ENCODE assay signal across 12 cellular contexts in the genomic region with DNA sequence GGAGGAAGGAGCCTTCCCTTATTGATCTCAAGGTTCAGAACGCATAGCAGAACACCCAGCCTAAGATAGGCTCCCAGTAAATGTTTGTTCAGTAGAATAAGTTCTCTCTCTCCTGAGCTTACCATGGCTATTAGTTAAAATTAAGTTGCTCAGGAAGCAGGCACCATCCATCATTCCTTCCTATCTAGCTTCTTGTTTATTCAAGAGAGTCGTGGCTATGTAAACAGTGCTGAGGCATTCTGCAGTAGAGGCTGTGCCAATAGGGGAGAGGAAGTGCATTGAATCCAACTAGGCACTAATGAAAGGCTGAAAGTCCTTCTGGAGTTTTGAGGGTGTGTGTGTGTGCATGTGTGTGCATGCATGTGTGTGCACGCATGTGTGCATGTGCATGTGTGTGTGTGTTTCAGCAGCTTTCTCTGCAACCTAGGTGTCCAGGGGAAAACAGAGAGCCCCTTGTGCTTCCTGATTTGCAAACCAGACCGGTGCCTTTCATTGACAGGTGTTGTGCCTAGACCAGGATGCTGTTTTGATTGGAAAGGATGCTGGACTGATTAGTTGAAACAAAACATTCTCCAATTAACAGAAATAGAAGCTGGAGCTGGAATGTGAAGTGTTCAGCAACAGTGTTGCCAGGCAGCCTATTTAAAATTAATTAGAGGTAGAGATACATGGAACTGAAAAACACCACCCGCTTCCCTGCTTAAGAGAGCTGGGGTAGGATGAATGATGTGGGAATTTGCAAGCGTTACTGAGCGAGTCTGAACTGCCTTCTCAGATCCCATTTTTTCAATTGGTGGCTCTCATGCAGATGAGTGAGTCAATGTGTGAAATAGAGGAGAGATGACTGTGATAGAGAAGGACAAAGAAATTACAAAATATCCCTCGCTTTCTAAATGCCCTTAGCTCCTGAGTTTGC.
DNase-seq lines count a peak whose midpoint lies in the region; TF ChIP-seq lines count a peak whose summit lies in the region.
"Had no signal": no experiment of that assay in that cellular context is flagged by ENCODE, and none has a peak within 500 bp of the region (broad histone marks: within the 10 kb centered on the region; RNA-seq: fewer than 3 reads in every experiment).

No MANE protein-coding gene starts in this region.

- H4K20me1 ChIP-seq in fibroblast of lung (ENCODE audit: control insufficient read depth, extremely low read depth, insufficient read depth, low read length): no peaks in the 10 kb centered on the region

- no peak overlapping the region for H3K4me3 ChIP-seq in fibroblast of lung (replicated peaks in 1 of 4; ENCODE audit: control extremely low read depth in 1 of 4, insufficient read depth in 1 of 4, low read depth in 3 of 4, low read length in 4 of 4)

- peak overlapping the region; percentile 61 for H3K4me3 Mint-ChIP-seq in nephron progenitor cell
- H3K4me3 Mint-ChIP-seq in type B pancreatic cell: no peak overlapping the region

- no peak for TF ChIP-seq CTCF in fibroblast of lung (conservative IDR thresholded peaks at IDR 0.05 in 1 of 2, IDR thresholded peaks at IDR 0.05 in 1 of 2; ENCODE audit: low read depth in 1 of 2, low read length in 2 of 2)
- no peak for TF ChIP-seq CTCF in nephron progenitor cell (IDR thresholded peaks at IDR 0.05)
- no peak for TF ChIP-seq CTCF in type B pancreatic cell (conservative IDR thresholded peaks at IDR 0.05)

- H2AFZ ChIP-seq in fibroblast of lung (ENCODE audit: low read length): no peak overlapping the region

- no peak overlapping the region for H3K9ac ChIP-seq in fibroblast of lung (ENCODE audit: insufficient read depth, low read length)

- H3K27ac Mint-ChIP-seq in nephron progenitor cell (peak overlapping the region; percentile 20), type B pancreatic cell (no peak overlapping the region)

- peak; percentile 24 for DNase-seq in EH (ENCODE audit: low read depth)
- peak; percentile 39 for DNase-seq in NCI-H510A (lab: John Stamatoyannopoulos, UW)
- DNase-seq in fibroblast of lung (ENCODE audit: low read depth in 2 of 2): peak; percentile 80 to 89
- no peak for DNase-seq in nephron progenitor cell
- no peak for DNase-seq in activated gamma-delta T cell (lab: John Stamatoyannopoulos, UW)
- DNase-seq in AG08395 (ENCODE audit: low spot score): no peak
- DNase-seq in KG1 (lab: John Stamatoyannopoulos, UW): no peak
- no peak for DNase-seq in type B pancreatic cell (ENCODE audit: extremely low spot score, unreplicated experiment)
- DNase-seq: activated CD4-positive, alpha-beta T cell treated with anti-CD3 and anti-CD28 coated beads for 4 hours; activated naive CD4-positive, alpha-beta T cell; C1 segment of cervical spinal cord; NK-92 treated with Interleukin-12 subunit alpha and Interleukin-12 subunit beta, amount 100 ng/mL, for 24 hours had no signal

- no peaks in the 10 kb centered on the region for H3K27me3 ChIP-seq in fibroblast of lung (ENCODE audit: control insufficient read depth, insufficient read depth, low read length)

- H3K9me3 Mint-ChIP-seq in nephron progenitor cell: no peaks in the 10 kb centered on the region
- H3K9me3 Mint-ChIP-seq in type B pancreatic cell: no peaks in the 10 kb centered on the region

- H3K27me3 Mint-ChIP-seq in nephron progenitor cell (ENCODE audit: low read depth, poor library complexity): peaks cover 5% of the 10 kb centered on the region
- peaks cover 14% of the 10 kb centered on the region for H3K27me3 Mint-ChIP-seq in type B pancreatic cell

- no peak overlapping the region for H3K27ac ChIP-seq in fibroblast of lung (ENCODE audit: insufficient read depth, low read length)

- H3K4me2 ChIP-seq in fibroblast of lung (ENCODE audit: extremely low read depth, insufficient read depth, low read length): peak overlapping the region; percentile 15

- H3K36me3 ChIP-seq in fibroblast of lung (ENCODE audit: control insufficient read depth, insufficient read depth, low read length): no peaks in the 10 kb centered on the region

- H3K79me2 ChIP-seq in fibroblast of lung (ENCODE audit: control insufficient read depth, insufficient read depth, low read length): no peaks in the 10 kb centered on the region

- no peaks in the 10 kb centered on the region for H3K4me1 ChIP-seq in fibroblast of lung (ENCODE audit: control insufficient read depth, extremely low read depth, insufficient read depth, low read length)

- H3K9me3 ChIP-seq in fibroblast of lung (ENCODE audit: control insufficient read depth, insufficient read depth, low read depth, low read length): no peaks in the 10 kb centered on the region

- H3K4me1 Mint-ChIP-seq in nephron progenitor cell: peaks cover 69% of the 10 kb centered on the region
- H3K4me1 Mint-ChIP-seq in type B pancreatic cell (ENCODE audit: unreplicated experiment): peaks cover 30% of the 10 kb centered on the region

- H3K36me3 Mint-ChIP-seq in nephron progenitor cell (ENCODE audit: low read depth): no peaks in the 10 kb centered on the region
- H3K36me3 Mint-ChIP-seq in type B pancreatic cell: no peaks in the 10 kb centered on the region

Comparison
In these comparisons a context has a peak if more than half of its experiments do, and no peak if none do; other contexts are left out.
1. DNase-seq: peak in EH (single experiment), NCI-H510A (single experiment) and fibroblast of lung (2 of 2); none in nephron progenitor cell (single experiment), activated gamma-delta T cell (single experiment), AG08395 (single experiment), KG1 (single experiment) and type B pancreatic cell (single experiment).